Comparison of ENCODE assay signal across 19 cellular contexts in genomic region chr20:12153616-12154015, GRCh38.
DNase-seq lines count a peak whose midpoint lies in the region; ATAC-seq and TF ChIP-seq lines count a peak whose summit lies in the region.
"Had no signal": no experiment of that assay in that cellular context is flagged by ENCODE, and none has a peak within 500 bp of the region (broad histone marks: within the 10 kb centered on the region; RNA-seq: fewer than 3 reads in every experiment).

No MANE protein-coding gene starts in this region.

- ATAC-seq in GM19467 (IDR thresholded peaks at IDR 0.05; ENCODE audit: unreplicated experiment) = no peak
- ATAC-seq: mucosa of descending colon had no signal

- in situ Hi-C loops in G401 (cut with HindIII; ENCODE audit: low sequenced_read_pairs) (no loop called here), astrocyte of the cerebellum (cut with HindIII; ENCODE audit: low sequenced_read_pairs) (no loop called here)

- H3K4me3 ChIP-seq in astrocyte of the cerebellum (ENCODE audit: low read depth, low read length) = no peak overlapping the region
- H3K4me3 ChIP-seq: coronary artery, mucosa of descending colon, sigmoid colon, SK-N-MC, tibial artery had no signal

- DNase-seq in G401 (ENCODE audit: low spot score) (peak; percentile 14), NCI-H146 treated with DMSO at 0.1 percent for 48 hours (lab: John Stamatoyannopoulos, UW; ENCODE audit: unreplicated experiment) (peak; percentile 76), astrocyte of the cerebellum (ENCODE audit: low read depth) (peak; percentile 81), midbrain (lab: John Stamatoyannopoulos, UW) (peak; percentile 3), GF-D8 (lab: John Stamatoyannopoulos, UW) (no peak), NK-92 (lab: John Stamatoyannopoulos, UW; ENCODE audit: unreplicated experiment) (no peak)
- no peak for DNase-seq in stimulated activated naive CD4-positive, alpha-beta T cell (lab: John Stamatoyannopoulos, UW)
- DNase-seq: activated CD8-positive, alpha-beta memory T cell treated with anti-CD3 and anti-CD28 coated beads for 24 hours; anterior cingulate cortex; MM.1S; mucosa of descending colon; NCI-H2171 treated with DMSO at 0.1 percent for 48 hours; sigmoid colon; stimulated activated CD4-positive, alpha-beta T cell treated with anti-CD3 and anti-CD28 coated beads, Interleukin-4, amount 100 ng/mL, for 1 hour; stimulated activated CD8-positive, alpha-beta memory T cell treated with anti-CD3 and anti-CD28 coated beads, Interleukin-4, amount 100 ng/mL, for 48 hours; tibial artery had no signal

- TF ChIP-seq CTCF in astrocyte of the cerebellum (IDR thresholded peaks at IDR 0.05; ENCODE audit: low read depth, low read length, missing control alignments) = no peak

Comparison
In these comparisons a context has a peak if more than half of its experiments do, and no peak if none do; other contexts are left out.
1. DNase-seq: peak in G401 (single experiment), NCI-H146 treated with DMSO at 0.1 percent for 48 hours (single experiment), astrocyte of the cerebellum (single experiment) and midbrain (single experiment); none in GF-D8 (single experiment), stimulated activated naive CD4-positive, alpha-beta T cell (0 of 6) and NK-92 (single experiment).